Comparison of ENCODE assay signal across 3 cellular contexts in the genomic region with DNA sequence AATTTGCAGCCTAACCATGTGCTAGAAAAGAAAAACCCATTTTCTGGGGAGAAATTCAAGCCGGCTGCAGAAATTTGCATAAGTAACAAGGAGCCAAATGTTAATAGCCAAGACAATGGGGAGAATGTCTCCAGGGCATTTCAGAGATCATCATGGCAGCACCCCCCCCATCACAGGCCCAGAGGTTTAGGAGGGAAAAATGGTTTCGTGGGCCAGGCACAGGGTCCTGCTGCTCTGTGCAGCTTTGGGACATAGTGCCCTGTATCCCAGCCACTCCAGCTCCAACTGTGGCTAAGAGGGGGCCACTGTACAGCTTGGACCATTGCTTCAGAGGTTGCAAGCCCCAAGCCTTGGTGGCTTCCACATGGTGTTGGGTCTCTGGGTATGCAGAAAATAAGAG.
DNase-seq lines count a peak whose midpoint lies in the region; ATAC-seq, FAIRE-seq and TF ChIP-seq lines count a peak whose summit lies in the region.
"Not testable (repeated sequence)": the region's sequence is repeated elsewhere in the genome, so short reads cannot be mapped to it uniquely, and the experiment has no call there.

No MANE protein-coding gene starts in this region.

- intact Hi-C loops in Right ventricle myocardium inferior (cut with DNase I) = not testable (repeated sequence)

- H3K4me2 ChIP-seq in A549 = not testable (repeated sequence)

- not testable (repeated sequence) for H3K36me3 ChIP-seq in HEK293 (ENCODE audit: control insufficient read depth in 2 of 2, insufficient read depth in 1 of 2, low read length in 2 of 2)

- H3K4me1 ChIP-seq in A549; HEK293 (ENCODE audit: control insufficient read depth, insufficient read depth, low read length): not testable (repeated sequence)

- not testable (repeated sequence) for DNase-seq in A549 (ENCODE audit: low read depth in 1 of 2, low spot score in 1 of 2)
- peak; percentile 48 for DNase-seq in Right ventricle myocardium inferior (ENCODE audit: missing footprints)

- H3K4me3 ChIP-seq in A549; HEK293 (ENCODE audit: low read depth, low read length): not testable (repeated sequence)

- H3K27ac ChIP-seq in A549; HEK293 (ENCODE audit: extremely low read depth, low read depth, low read length): not testable (repeated sequence)

- POLR2A ChIA-PET in A549 (lab: Yijun Ruan, JAX) = not testable (repeated sequence)
- POLR2A ChIA-PET in HEK293 (lab: Yijun Ruan, JAX) = interaction anchor here (0.6 kb wide), 1 partner anchor 1094 kb away, joined by 3 read pairs; no protein-coding TSS in a partner anchor

- not testable (repeated sequence) for TF ChIP-seq RAD21 in A549 (conservative IDR thresholded peaks at IDR 0.05 in 1 of 2, IDR thresholded peaks at IDR 0.05 in 1 of 2)

- TF ChIP-seq CTCF in A549 (IDR thresholded peaks at IDR 0.05); HEK293 (tag by site-specific recombination; IDR thresholded peaks at IDR 0.05): not testable (repeated sequence)

- not testable (repeated sequence) for FAIRE-seq in A549 (lab: Jason Lieb, UNC)

- ATAC-seq in A549, Right ventricle myocardium inferior: not testable (repeated sequence)

- CTCF ChIA-PET in A549 (lab: Yijun Ruan, JAX); HEK293 (lab: Yijun Ruan, JAX): not testable (repeated sequence)

- WGBS in A549 (ENCODE audit: missing lambda C conversion rate) = 86% methylated on average over 2 of the region's 2 CpGs

- peaks cover 30% of the 10 kb centered on the region for H3K9me3 ChIP-seq in A549
- H3K9me3 ChIP-seq in HEK293 (ENCODE audit: control insufficient read depth, insufficient read depth, low read depth, low read length) = not testable (repeated sequence)

- not testable (repeated sequence) for TF ChIP-seq POLR2A in A549 (IDR thresholded peaks at IDR 0.05; ENCODE audit: low read length)

- TF ChIP-seq EP300 in A549 (IDR thresholded peaks at IDR 0.05) = not testable (repeated sequence)

TF ChIP-seq in A549, 52 proteins besides CTCF, POLR2A, EP300 and RAD21:
- TF ChIP-seq ZFP36 (IDR thresholded peaks at IDR 0.05; ENCODE audit: borderline replicate concordance, partially characterized antibody) = peak; percentile 69

TF ChIP-seq in HEK293, 187 proteins besides CTCF, POLR2A, EP300 and RAD21:
- peak; percentile 78 for TF ChIP-seq ZNF585B (tag by site-specific recombination; IDR thresholded peaks at IDR 0.05)
- TF ChIP-seq SETDB1 (IDR thresholded peaks at IDR 0.05; ENCODE audit: insufficient read length, low read length) = peak; percentile 39
